ENCODE assay signal across 11 cellular contexts in genomic region chr3:5051772-5052171, GRCh38.
DNase-seq lines count a peak whose midpoint lies in the region; ATAC-seq and TF ChIP-seq lines count a peak whose summit lies in the region.
"Had no signal": no experiment of that assay in that cellular context is flagged by ENCODE, and none has a peak within 500 bp of the region (broad histone marks: within the 10 kb centered on the region; RNA-seq: fewer than 3 reads in every experiment).

No MANE protein-coding gene starts in this region.

- H3K36me3 Mint-ChIP-seq in natural killer cell, result no peaks in the 10 kb centered on the region

- peaks cover 0 to 2% of the 10 kb centered on the region in 2 donors for H3K9me3 Mint-ChIP-seq in natural killer cell

- no peak for TF ChIP-seq CTCF in natural killer cell (IDR thresholded peaks at IDR 0.05)

- peak overlapping the region; percentile 2 for H3K4me3 Mint-ChIP-seq in natural killer cell

- no peaks in the 10 kb centered on the region for H3K4me1 ChIP-seq in right cardiac atrium (ENCODE audit: control insufficient read depth, insufficient read depth, low read length)

- DNase-seq in MV-4-11 (lab: John Stamatoyannopoulos, UW) (peak; percentile 9), natural killer cell (no peak), right cardiac atrium (no peak), C1 segment of cervical spinal cord (lab: John Stamatoyannopoulos, UW) (no peak), globus pallidus (ENCODE audit: low spot score) (no peak), GDM1 (lab: John Stamatoyannopoulos, UW) (no peak)
- DNase-seq: amniotic stem cell, hippocampal formation, stomach had no signal

- H3K27ac ChIP-seq in right cardiac atrium (ENCODE audit: low read length), result no peak overlapping the region

- no peak overlapping the region for H3K4me3 ChIP-seq in right cardiac atrium (ENCODE audit: low read length)
- H3K4me3 ChIP-seq: stomach had no signal

- no peaks in the 10 kb centered on the region for H3K27me3 ChIP-seq in right cardiac atrium (ENCODE audit: control insufficient read depth, insufficient read depth)
- H3K27me3 ChIP-seq: stomach had no signal

- no peaks in the 10 kb centered on the region for H3K27me3 Mint-ChIP-seq in natural killer cell (ENCODE audit: low read depth in 2 of 2)

- 60% methylated on average over 3 of the region's 3 CpGs for WGBS in right cardiac atrium

- peaks cover 28 to 43% of the 10 kb centered on the region in 2 donors for H3K4me1 Mint-ChIP-seq in natural killer cell

- intact Hi-C loops in natural killer cell (cut with micrococcal nuclease) (loop anchor here (2.0 to 5.0 kb wide), 3 partner anchors 13 to 71 kb away; partner anchors contain the start of gene ARL8B), right cardiac atrium (cut with DNase I) (no loop called here)

- no peaks in the 10 kb centered on the region for H3K9me3 ChIP-seq in right cardiac atrium (ENCODE audit: control insufficient read depth, low read length)
- H3K9me3 ChIP-seq: stomach had no signal

- peak; percentile 60 for ATAC-seq in GM18861 (IDR thresholded peaks at IDR 0.05; ENCODE audit: unreplicated experiment)
- ATAC-seq in GM21447 (IDR thresholded peaks at IDR 0.05; ENCODE audit: unreplicated experiment), result peak; percentile 62
- ATAC-seq in natural killer cell, result peak; percentile 72 to 88 (median 87)
- no peak for ATAC-seq in right cardiac atrium

- peak overlapping the region; percentile 79 to 80 for H3K27ac Mint-ChIP-seq in natural killer cell

Comparison
In these comparisons a context has a peak if more than half of its experiments do, and no peak if none do; other contexts are left out.
1. ATAC-seq: peak in GM18861 (single experiment), GM21447 (single experiment) and natural killer cell (3 of 3); none in right cardiac atrium (0 of 2).